In the genomic region with DNA sequence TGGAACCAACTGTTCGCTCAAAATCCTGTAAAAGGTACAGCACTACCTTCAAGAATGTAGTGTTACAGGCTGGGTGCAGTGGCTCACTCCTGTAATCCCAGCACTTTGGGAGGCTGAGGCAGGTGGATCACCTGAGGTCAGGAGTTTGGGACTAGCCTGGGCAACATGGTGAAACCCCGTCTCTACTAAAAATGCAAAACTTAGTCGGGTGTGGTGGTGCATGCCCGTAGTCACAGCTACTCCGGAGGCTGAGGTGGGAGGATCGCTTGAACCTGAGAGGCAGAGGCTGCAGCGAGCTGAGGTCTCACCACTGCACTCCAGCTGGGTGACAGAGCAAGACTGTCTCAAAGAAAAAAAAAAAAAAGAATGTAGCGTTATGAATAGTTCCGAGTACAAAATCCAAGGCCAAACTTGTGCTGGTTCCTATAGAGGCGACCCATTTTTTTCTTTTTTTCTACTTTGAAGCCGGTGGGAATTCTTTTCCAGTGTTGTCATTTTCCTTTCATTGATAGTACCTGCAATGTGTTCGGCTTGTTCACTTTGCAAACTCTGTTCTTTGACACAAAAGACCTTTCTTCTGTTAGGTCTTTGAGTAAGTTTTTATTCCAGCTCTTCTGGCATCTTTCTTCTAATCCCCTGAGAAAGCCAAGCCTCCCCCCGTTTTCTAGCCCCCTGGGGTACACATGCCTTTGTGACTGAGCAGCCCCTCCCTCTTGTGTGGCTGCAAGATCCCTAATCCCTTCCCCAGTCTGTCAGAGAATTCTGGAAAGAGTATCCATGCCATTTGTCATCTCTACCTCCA, we compare ENCODE assay signal across 12 cellular contexts. TPM values are rescaled to one million over a fixed set of nuclear protein-coding genes. Genes with fewer than 3 reads are reported as not detected.
DNase-seq lines count a peak whose midpoint lies in the region; ATAC-seq and TF ChIP-seq lines count a peak whose summit lies in the region.
"Had no signal": no experiment of that assay in that cellular context is flagged by ENCODE, and none has a peak within 500 bp of the region (broad histone marks: within the 10 kb centered on the region; RNA-seq: fewer than 3 reads in every experiment).

No MANE protein-coding gene starts in this region.

- no peak for DNase-seq in activated CD8-positive, alpha-beta memory T cell treated with anti-CD3 and anti-CD28 coated beads, Interleukin-2, amount 10 ng/mL, durations not matched to agents 7 days and 5 days
- DNase-seq in activated CD8-positive, alpha-beta memory T cell treated with anti-CD3 and anti-CD28 coated beads, Interleukin-2, amount 50 U/mL, for 4 hours = no peak
- DNase-seq in activated T-cell treated with anti-CD3 and anti-CD28 coated beads, Interleukin-2, amount 50 U/mL, for 24 hours = peak; percentile 26
- no peak for DNase-seq in left lung
- no peak for DNase-seq in stomach
- DNase-seq in stimulated activated CD4-positive, alpha-beta T cell treated with anti-CD3 and anti-CD28 coated beads, Interleukin-1b, Interleukin-23, amount 100 ng/mL, for 48 hours = no peak
- DNase-seq in nephron progenitor cell = no peak
- DNase-seq: ACHN, NCI-H2227 treated with DMSO at 0.1 percent for 48 hours had no signal

- H3K9me3 ChIP-seq in left lung = no peaks in the 10 kb centered on the region
- no peaks in the 10 kb centered on the region for H3K9me3 ChIP-seq in stomach

- H3K4me3 ChIP-seq in left lung (no peak overlapping the region), stomach (no peak overlapping the region)

- no peak overlapping the region for H3K4me3 Mint-ChIP-seq in activated CD8-positive, alpha-beta memory T cell treated with anti-CD3 and anti-CD28 coated beads, Interleukin-2, amount 10 ng/mL, durations not matched to agents 7 days and 5 days
- no peak overlapping the region for H3K4me3 Mint-ChIP-seq in activated T-cell treated with anti-CD3 and anti-CD28 coated beads, Interleukin-2, amount 50 U/mL, for 24 hours
- H3K4me3 Mint-ChIP-seq in nephron progenitor cell = no peak overlapping the region
- H3K4me3 Mint-ChIP-seq: type B pancreatic cell had no signal

- H3K4me1 ChIP-seq in left lung (peaks cover 11 to 86% of the 10 kb centered on the region in 2 donors), stomach (peaks cover 0 to 68% (median 6%) of the 10 kb centered on the region in 4 donors)

- TF ChIP-seq CTCF in left lung (IDR thresholded peaks at IDR 0.05) (no peak), stomach (IDR thresholded peaks at IDR 0.05) (no peak), nephron progenitor cell (IDR thresholded peaks at IDR 0.05) (no peak)

- intact Hi-C loops in left lung (cut with DNase I) = no loop called here
- intact Hi-C loops in stomach (cut with DNase I; ENCODE audit: low total_unique reads) = no loop called here

- H3K27me3 ChIP-seq in left lung (no peaks in the 10 kb centered on the region), stomach (no peaks in the 10 kb centered on the region)

- H3K4me1 Mint-ChIP-seq in activated CD8-positive, alpha-beta memory T cell treated with anti-CD3 and anti-CD28 coated beads, Interleukin-2, amount 10 ng/mL, durations not matched to agents 7 days and 5 days = peaks cover 75% of the 10 kb centered on the region
- peaks cover 81% of the 10 kb centered on the region for H3K4me1 Mint-ChIP-seq in activated T-cell treated with anti-CD3 and anti-CD28 coated beads, Interleukin-2, amount 50 U/mL, for 24 hours (ENCODE audit: low read depth)
- peaks cover 59% of the 10 kb centered on the region for H3K4me1 Mint-ChIP-seq in nephron progenitor cell

- CTCF ChIA-PET in activated CD8-positive, alpha-beta memory T cell treated with anti-CD3 and anti-CD28 coated beads, Interleukin-2, amount 10 ng/mL, durations not matched to agents 7 days and 5 days (lab: Charles Lee) = interaction anchor here (1.2 to 9.6 kb wide), 5 partner anchors 25 to 145 kb away, joined by 3 to 45 read pairs (median 7); a partner anchor contains a TSS

- peaks cover 68% of the 10 kb centered on the region for H3K36me3 Mint-ChIP-seq in activated CD8-positive, alpha-beta memory T cell treated with anti-CD3 and anti-CD28 coated beads, Interleukin-2, amount 10 ng/mL, durations not matched to agents 7 days and 5 days
- H3K36me3 Mint-ChIP-seq in activated T-cell treated with anti-CD3 and anti-CD28 coated beads, Interleukin-2, amount 50 U/mL, for 24 hours (ENCODE audit: low read depth) = peaks cover 85% of the 10 kb centered on the region
- H3K36me3 Mint-ChIP-seq in nephron progenitor cell (ENCODE audit: low read depth) = no peaks in the 10 kb centered on the region
- H3K36me3 Mint-ChIP-seq: type B pancreatic cell had no signal

- H3K27ac Mint-ChIP-seq in activated CD8-positive, alpha-beta memory T cell treated with anti-CD3 and anti-CD28 coated beads, Interleukin-2, amount 10 ng/mL, durations not matched to agents 7 days and 5 days = peak overlapping the region; percentile 94
- peak overlapping the region; percentile 87 for H3K27ac Mint-ChIP-seq in activated T-cell treated with anti-CD3 and anti-CD28 coated beads, Interleukin-2, amount 50 U/mL, for 24 hours
- H3K27ac Mint-ChIP-seq in nephron progenitor cell = no peak overlapping the region
- H3K27ac Mint-ChIP-seq: type B pancreatic cell had no signal

- 74 to 81% (median 79%) methylated on average over 13 of the region's 13 CpGs for WGBS in stomach, 5 donors

- H3K36me3 ChIP-seq in left lung (no peaks in the 10 kb centered on the region), stomach (no peaks in the 10 kb centered on the region)

- TF ChIP-seq EP300 in stomach (IDR thresholded peaks at IDR 0.05) = no peak

- ATAC-seq in activated CD8-positive, alpha-beta memory T cell treated with anti-CD3 and anti-CD28 coated beads, Interleukin-2, amount 10 ng/mL, durations not matched to agents 7 days and 5 days = no peak
- ATAC-seq in left lung (no peak), HG03196 (IDR thresholded peaks at IDR 0.05; ENCODE audit: unreplicated experiment) (no peak)
- ATAC-seq: SK-N-SH treated with all-trans-retinoic acid at 6 μM for 48 hours had no signal

- no peaks in the 10 kb centered on the region for H3K27me3 Mint-ChIP-seq in activated CD8-positive, alpha-beta memory T cell treated with anti-CD3 and anti-CD28 coated beads, Interleukin-2, amount 10 ng/mL, durations not matched to agents 7 days and 5 days
- H3K27me3 Mint-ChIP-seq in activated T-cell treated with anti-CD3 and anti-CD28 coated beads, Interleukin-2, amount 50 U/mL, for 24 hours = no peaks in the 10 kb centered on the region
- peaks cover 6% of the 10 kb centered on the region for H3K27me3 Mint-ChIP-seq in nephron progenitor cell (ENCODE audit: low read depth, poor library complexity)

- H3K9me3 Mint-ChIP-seq in activated CD8-positive, alpha-beta memory T cell treated with anti-CD3 and anti-CD28 coated beads, Interleukin-2, amount 10 ng/mL, durations not matched to agents 7 days and 5 days (ENCODE audit: low read depth) = no peaks in the 10 kb centered on the region
- no peaks in the 10 kb centered on the region for H3K9me3 Mint-ChIP-seq in activated T-cell treated with anti-CD3 and anti-CD28 coated beads, Interleukin-2, amount 50 U/mL, for 24 hours
- no peaks in the 10 kb centered on the region for H3K9me3 Mint-ChIP-seq in nephron progenitor cell
- H3K9me3 Mint-ChIP-seq: type B pancreatic cell had no signal

- peak overlapping the region; percentile 33 to 96 for H3K27ac ChIP-seq in left lung
- H3K27ac ChIP-seq in stomach = peak overlapping the region; percentile 16 to 84 (median 78)

- TF ChIP-seq POLR2A in stomach (IDR thresholded peaks at IDR 0.05) = no peak

RNA-seq across cellular contexts. Expression of a gene that starts 25.1 kb away (rescaled TPM):
- 100 to 1,000 TPM; 140 to 152 TPM for total RNA-seq in activated CD8-positive, alpha-beta memory T cell treated with anti-CD3 and anti-CD28 coated beads, Interleukin-2, amount 10 ng/mL, durations not matched to agents 7 days and 5 days
- total RNA-seq in left lung (10 to 100 TPM; 15.3 to 40.5 TPM), stomach (100 to 1,000 TPM in 1 of 5 donors, 10 to 100 TPM in 2, 1 to 10 TPM in 2; 8.1 to 564 (median 11.2) TPM)
- 1 to 10 TPM; 3.7 to 5.2 (median 4.7) TPM for polyA plus RNA-seq in stomach

RNA-seq across cellular contexts. Expression of a gene that starts 52.8 kb away (rescaled TPM):
- total RNA-seq in activated CD8-positive, alpha-beta memory T cell treated with anti-CD3 and anti-CD28 coated beads, Interleukin-2, amount 10 ng/mL, durations not matched to agents 7 days and 5 days = not detected
- total RNA-seq in left lung = not detected
- total RNA-seq in stomach = not detected
- not detected for polyA plus RNA-seq in stomach
